ENCODE assay signal across 1 cellular context in genomic region chr11:1335811-1336761, GRCh38.
TF ChIP-seq lines count a peak whose summit lies in the region.

No MANE protein-coding gene starts in this region.

TF ChIP-seq in H1, 55 proteins besides CTCF, POLR2A, EP300 and RAD21 (continued from another document):
- no peak for TF ChIP-seq ATF3 (IDR thresholded peaks at IDR 0.05; ENCODE audit: insufficient read depth, low read depth, low read length)
- no peak for TF ChIP-seq SRF (IDR thresholded peaks at IDR 0.05; ENCODE audit: low read depth, low read length)
- TF ChIP-seq SIN3A (conservative IDR thresholded peaks at IDR 0.05 in 1 of 2, IDR thresholded peaks at IDR 0.05 in 1 of 2; ENCODE audit: low read depth in 1 of 2, low read length in 2 of 2) = no peak
- no peak for TF ChIP-seq KDM1A (IDR thresholded peaks at IDR 0.05; ENCODE audit: borderline replicate concordance, low read length)
- TF ChIP-seq SAP30 (IDR thresholded peaks at IDR 0.05; ENCODE audit: insufficient read depth, insufficient replicate concordance, low read length) = no peak
- no peak for TF ChIP-seq CBX5 (IDR thresholded peaks at IDR 0.05; ENCODE audit: low read depth, low read length)
- TF ChIP-seq TBP (IDR thresholded peaks at IDR 0.05; ENCODE audit: low read depth, low read length) = peak; percentile 15; the same call in 1 of the 2 replicates
- TF ChIP-seq POLR2AphosphoS5 (IDR thresholded peaks at IDR 0.05; ENCODE audit: low read depth, low read length) = peak; percentile 62; the same call in 1 of the 2 replicates
- no peak for TF ChIP-seq SIX5 (IDR thresholded peaks at IDR 0.05; ENCODE audit: low read depth, low read length)
- TF ChIP-seq SP1 (IDR thresholded peaks at IDR 0.05; ENCODE audit: low read depth, low read length) = no peak
- TF ChIP-seq HDAC2 (IDR thresholded peaks at IDR 0.05; ENCODE audit: borderline replicate concordance in 1 of 2, low read depth in 2 of 2, low read length in 2 of 2) = no peak
- TF ChIP-seq TAF7 (optimal IDR thresholded peaks at IDR 0.05; ENCODE audit: borderline replicate concordance, low read depth, low read length) = peak; percentile 52
- TF ChIP-seq NANOG (IDR thresholded peaks at IDR 0.05; ENCODE audit: insufficient read depth, low read depth, low read length, poor library complexity, severe bottlenecking) = no peak
- no peak for TF ChIP-seq GABPA (IDR thresholded peaks at IDR 0.05; ENCODE audit: borderline replicate concordance, insufficient read depth, low read length)
- no peak for TF ChIP-seq SUZ12 (IDR thresholded peaks at IDR 0.05; ENCODE audit: low read length)
- no peak for TF ChIP-seq HDAC6 (IDR thresholded peaks at IDR 0.05; ENCODE audit: low read depth, low read length)
- no peak for TF ChIP-seq EZH2 (IDR thresholded peaks at IDR 0.05; ENCODE audit: low read depth, low read length, severe bottlenecking)
- no peak for TF ChIP-seq ASH2L (IDR thresholded peaks at IDR 0.05; ENCODE audit: low read length)
- TF ChIP-seq CBX8 (IDR thresholded peaks at IDR 0.05; ENCODE audit: borderline replicate concordance, low read depth, low read length) = no peak
- TF ChIP-seq ZNF274 (IDR thresholded peaks at IDR 0.05; ENCODE audit: borderline replicate concordance, extremely low read depth, low read length) = no peak
- peak; percentile 74 for TF ChIP-seq MAX (IDR thresholded peaks at IDR 0.05)
- no peak for TF ChIP-seq POU5F1 (IDR thresholded peaks at IDR 0.05; ENCODE audit: low read depth, low read length)
- peak; percentile 35 for TF ChIP-seq RNF2 (IDR thresholded peaks at IDR 0.05; ENCODE audit: borderline replicate concordance, low read depth, low read length, missing control alignments, poor library complexity, severe bottlenecking)
- TF ChIP-seq YY1 (IDR thresholded peaks at IDR 0.05; ENCODE audit: low read depth, low read length) = no peak
- no peak for TF ChIP-seq SIRT6 (IDR thresholded peaks at IDR 0.05; ENCODE audit: low read length)
- TF ChIP-seq BCL11A (IDR thresholded peaks at IDR 0.05; ENCODE audit: low read depth in 2 of 2, low read length in 2 of 2) = no peak
- no peak for TF ChIP-seq USF2 (IDR thresholded peaks at IDR 0.05; ENCODE audit: low read length)
TF ChIP-seq in H1: peak in this region for 7.
